In genomic region chrX:7159132-7159861, GRCh38 we compare ENCODE assay signal across 1 cellular context.
TF ChIP-seq lines count a peak whose summit lies in the region.

No MANE protein-coding gene starts in this region.

TF ChIP-seq in WTC11, 78 proteins besides CTCF, POLR2A, EP300 and RAD21 (continued from another document):
- TF ChIP-seq USF2 (CRISPR knock-in tag; IDR thresholded peaks at IDR 0.05): no peak
- TF ChIP-seq STAT6 (CRISPR knock-in tag; conservative IDR thresholded peaks at IDR 0.05; ENCODE audit: low read depth): no peak
- TF ChIP-seq ZNF138 (CRISPR knock-in tag; conservative IDR thresholded peaks at IDR 0.05): no peak
- no peak for TF ChIP-seq NR1H2 (CRISPR knock-in tag; IDR thresholded peaks at IDR 0.05)
- TF ChIP-seq ZNF317 (CRISPR knock-in tag; IDR thresholded peaks at IDR 0.05; ENCODE audit: borderline replicate concordance, low read depth): no peak
- TF ChIP-seq NFYB (CRISPR knock-in tag; conservative IDR thresholded peaks at IDR 0.05; ENCODE audit: low read depth): no peak
- no peak for TF ChIP-seq HMGA2 (CRISPR knock-in tag; IDR thresholded peaks at IDR 0.05)
- no peak for TF ChIP-seq AR (CRISPR knock-in tag; IDR thresholded peaks at IDR 0.05)
- no peak for TF ChIP-seq GABPB1 (CRISPR knock-in tag; IDR thresholded peaks at IDR 0.05)
